Comparison of ENCODE assay signal across 32 cellular contexts in the genomic region with DNA sequence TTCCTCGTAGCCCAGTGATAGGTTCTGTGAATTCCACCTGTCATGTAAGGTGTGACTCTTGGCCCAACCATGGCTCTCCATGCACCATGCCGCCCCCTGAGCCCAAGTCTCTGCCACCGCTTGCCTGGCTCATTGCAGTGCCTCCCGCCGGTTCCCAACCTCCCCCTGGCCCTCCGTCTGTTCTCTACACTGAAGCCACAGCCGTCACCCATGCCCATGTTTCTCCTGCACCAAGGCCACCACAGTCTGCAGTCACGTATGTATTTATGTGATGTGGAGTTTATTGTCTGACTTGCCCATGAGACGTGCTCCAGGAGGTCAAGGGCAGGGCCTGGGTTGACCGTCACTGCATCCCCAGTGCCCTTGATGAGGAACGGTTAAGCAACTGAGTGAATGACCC. TPM values are rescaled to one million over a fixed set of nuclear protein-coding genes. Genes with fewer than 3 reads are reported as not detected.
"Had no signal": no experiment of that assay in that cellular context is flagged by ENCODE, and none has a peak within 500 bp of the region (broad histone marks: within the 10 kb centered on the region; RNA-seq: fewer than 3 reads in every experiment).

No MANE protein-coding gene starts in this region.

- H3K4me3 Mint-ChIP-seq: activated CD4-positive, alpha-beta memory T cell treated with anti-CD3 and anti-CD28 coated beads, Interleukin-2, amount 10 ng/mL, durations not matched to agents 7 days and 5 days; activated CD8-positive, alpha-beta memory T cell treated with anti-CD3 and anti-CD28 coated beads, Interleukin-2, amount 10 ng/mL, durations not matched to agents 7 days and 5 days; activated naive CD8-positive, alpha-beta T cell treated with anti-CD3 and anti-CD28 coated beads for 36 hours had no signal

- H3K4me1 ChIP-seq: breast epithelium had no signal

- DNase-seq: activated CD4-positive, alpha-beta memory T cell treated with anti-CD3 and anti-CD28 coated beads, Interleukin-2, amount 10 ng/mL, durations not matched to agents 7 days and 5 days; activated CD4-positive, alpha-beta T cell treated with anti-CD3 and anti-CD28 coated beads for 1 hour; activated CD4-positive, alpha-beta T cell treated with anti-CD3 and anti-CD28 coated beads for 48 hours; activated CD4-positive, CD25-positive, alpha-beta regulatory T cell; activated CD8-positive, alpha-beta memory T cell treated with anti-CD3 and anti-CD28 coated beads for 24 hours; activated CD8-positive, alpha-beta memory T cell treated with anti-CD3 and anti-CD28 coated beads, Interleukin-2, amount 10 ng/mL, durations not matched to agents 7 days and 5 days; activated CD8-positive, alpha-beta memory T cell treated with anti-CD3 and anti-CD28 coated beads, Interleukin-2, amount 50 U/mL, for 48 hours; activated effector memory CD4-positive, alpha-beta T cell treated with anti-CD3 and anti-CD28 coated beads, Interleukin-2, amount 50 U/mL, for 16 hours; activated naive CD4-positive, alpha-beta T cell; activated naive CD4-positive, alpha-beta T cell treated with anti-CD3 and anti-CD28 coated beads, Interleukin-2, amount 50 U/mL, for 16 hours; activated naive CD8-positive, alpha-beta T cell treated with anti-CD3 and anti-CD28 coated beads for 36 hours; activated T-cell treated with anti-CD3 and anti-CD28 coated beads, Interleukin-2, amount 50 U/mL, for 48 hours; amniotic stem cell; aorta; caudate nucleus; NCI-H1105; NCI-H1436; NCI-H1694 treated with DMSO at 0.1 percent for 48 hours; NCI-H2029; NCI-H345; NCI-H524 treated with DMSO at 0.1 percent for 48 hours; SHP77; SJCRH30; T1000; WERI-Rb-1 had no signal

- H3K36me3 Mint-ChIP-seq: activated CD8-positive, alpha-beta memory T cell treated with anti-CD3 and anti-CD28 coated beads, Interleukin-2, amount 10 ng/mL, durations not matched to agents 7 days and 5 days; activated naive CD8-positive, alpha-beta T cell treated with anti-CD3 and anti-CD28 coated beads for 36 hours had no signal

- H3K27ac ChIP-seq: breast epithelium, SK-N-MC, WERI-Rb-1 had no signal

- H3K27me3 ChIP-seq: SJCRH30 had no signal

- ATAC-seq: activated CD8-positive, alpha-beta memory T cell treated with anti-CD3 and anti-CD28 coated beads, Interleukin-2, amount 10 ng/mL, durations not matched to agents 7 days and 5 days; Panc1 had no signal

- H3K9me3 ChIP-seq: breast epithelium, SJCRH30 had no signal

- H3K27ac Mint-ChIP-seq: activated CD4-positive, alpha-beta memory T cell treated with anti-CD3 and anti-CD28 coated beads, Interleukin-2, amount 10 ng/mL, durations not matched to agents 7 days and 5 days; activated CD8-positive, alpha-beta memory T cell treated with anti-CD3 and anti-CD28 coated beads, Interleukin-2, amount 10 ng/mL, durations not matched to agents 7 days and 5 days; activated naive CD8-positive, alpha-beta T cell treated with anti-CD3 and anti-CD28 coated beads for 36 hours had no signal

- H3K36me3 ChIP-seq: breast epithelium, SJCRH30, WERI-Rb-1 had no signal

- H3K4me3 ChIP-seq: breast epithelium, SJCRH30, SK-N-MC had no signal

- H3K9me3 Mint-ChIP-seq: activated CD4-positive, alpha-beta memory T cell treated with anti-CD3 and anti-CD28 coated beads, Interleukin-2, amount 10 ng/mL, durations not matched to agents 7 days and 5 days; activated naive CD8-positive, alpha-beta T cell treated with anti-CD3 and anti-CD28 coated beads for 36 hours had no signal

- H3K4me1 Mint-ChIP-seq: activated CD4-positive, alpha-beta memory T cell treated with anti-CD3 and anti-CD28 coated beads, Interleukin-2, amount 10 ng/mL, durations not matched to agents 7 days and 5 days; activated CD8-positive, alpha-beta memory T cell treated with anti-CD3 and anti-CD28 coated beads, Interleukin-2, amount 10 ng/mL, durations not matched to agents 7 days and 5 days; activated naive CD8-positive, alpha-beta T cell treated with anti-CD3 and anti-CD28 coated beads for 36 hours had no signal

RNA-seq across cellular contexts. Expression of a gene that starts 35.9 kb away (rescaled TPM):
- total RNA-seq: activated CD4-positive, alpha-beta memory T cell treated with anti-CD3 and anti-CD28 coated beads, Interleukin-2, amount 10 ng/mL, durations not matched to agents 7 days and 5 days; activated CD8-positive, alpha-beta memory T cell treated with anti-CD3 and anti-CD28 coated beads, Interleukin-2, amount 10 ng/mL, durations not matched to agents 7 days and 5 days; activated naive CD8-positive, alpha-beta T cell treated with anti-CD3 and anti-CD28 coated beads for 36 hours; MCF 10A; NCI-H460; T-helper 1 cell treated with Interleukin-12 subunit alpha and Interleukin-12 subunit beta and Interleukin-4 antibody, amounts not matched to agents 30 ng/mL and 1 ng/mL, for 36 hours; T-helper 2 cell treated with Interferon-gamma antibody and Interleukin-4, amounts not matched to agents 100 ng/mL and 5 ng/mL, for 36 hours had no signal
